Comparison of ENCODE assay signal across 9 cellular contexts in the genomic region with DNA sequence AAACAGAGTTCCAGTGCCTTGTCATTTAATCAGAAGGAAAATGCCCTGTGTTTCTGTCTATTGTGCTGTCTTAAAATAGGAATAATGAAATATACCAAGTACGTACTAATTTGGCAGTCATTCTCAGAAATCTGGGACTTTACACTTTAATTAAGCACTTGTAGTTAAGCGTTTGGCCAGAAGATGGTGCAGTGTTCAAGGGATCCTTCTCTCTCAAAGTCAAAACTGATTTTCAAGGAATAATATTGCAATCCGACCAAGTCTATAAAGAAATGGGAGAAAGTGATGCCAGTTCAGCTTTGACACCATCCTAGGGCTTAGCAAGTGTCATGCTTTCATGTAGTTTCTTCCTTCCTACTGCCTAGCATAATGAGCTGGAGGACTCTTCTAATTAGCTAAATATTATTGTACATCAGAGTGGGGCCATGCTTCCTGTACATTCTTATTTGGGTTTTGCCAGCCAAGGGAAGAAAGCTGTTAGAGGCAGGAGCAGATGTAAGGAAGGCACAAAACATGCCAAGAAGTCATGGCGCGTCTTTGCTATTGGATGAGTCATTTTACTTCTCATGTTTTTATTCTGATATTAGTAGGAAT.
DNase-seq lines count a peak whose midpoint lies in the region; ATAC-seq and TF ChIP-seq lines count a peak whose summit lies in the region.
"Had no signal": no experiment of that assay in that cellular context is flagged by ENCODE, and none has a peak within 500 bp of the region (broad histone marks: within the 10 kb centered on the region; RNA-seq: fewer than 3 reads in every experiment).

No MANE protein-coding gene starts in this region.

- peak; percentile 46 for ATAC-seq in HG03175 (IDR thresholded peaks at IDR 0.05; ENCODE audit: unreplicated experiment)
- ATAC-seq in HG02981 (IDR thresholded peaks at IDR 0.05; ENCODE audit: unreplicated experiment), result no peak
- ATAC-seq: activated naive CD4-positive, alpha-beta T cell treated with anti-CD3 and anti-CD28 coated beads, Interleukin-2, amount 50 U/mL, for 72 hours had no signal

- peak; percentile 10 for DNase-seq in activated CD4-positive, alpha-beta T cell treated with anti-CD3 and anti-CD28 coated beads for 48 hours
- DNase-seq in activated CD4-positive, alpha-beta T cell treated with anti-CD3 and anti-CD28 coated beads, Interleukin-2, amount 50 U/mL, for 48 hours, result no peak
- peak; percentile 27 for DNase-seq in SK-N-DZ (ENCODE audit: low spot score)
- peak; percentile 20 to 65 for DNase-seq in foreskin fibroblast
- no peak for DNase-seq in retinal pigment epithelial cell (ENCODE audit: low read depth)
- no peak for DNase-seq in NCI-H774 (lab: John Stamatoyannopoulos, UW)

- H3K4me3 ChIP-seq in foreskin fibroblast (ENCODE audit: low read depth in 1 of 2, low read length in 2 of 2), result no peak overlapping the region
- no peak overlapping the region for H3K4me3 ChIP-seq in retinal pigment epithelial cell (ENCODE audit: low read length)

- TF ChIP-seq CTCF in foreskin fibroblast (IDR thresholded peaks at IDR 0.05; ENCODE audit: low read depth, low read length), result peak; percentile 62
- peak; percentile 71 for TF ChIP-seq CTCF in retinal pigment epithelial cell (conservative IDR thresholded peaks at IDR 0.05; ENCODE audit: low read depth, low read length)

Comparison
In these comparisons a context has a peak if more than half of its experiments do, and no peak if none do; other contexts are left out.
1. DNase-seq: peak in activated CD4-positive, alpha-beta T cell treated with anti-CD3 and anti-CD28 coated beads for 48 hours (single experiment), SK-N-DZ (single experiment) and foreskin fibroblast (2 of 2); none in activated CD4-positive, alpha-beta T cell treated with anti-CD3 and anti-CD28 coated beads, Interleukin-2, amount 50 U/mL, for 48 hours (0 of 2), retinal pigment epithelial cell (single experiment) and NCI-H774 (single experiment).